8 cellular contexts compared by ENCODE assay signal in the genomic region with DNA sequence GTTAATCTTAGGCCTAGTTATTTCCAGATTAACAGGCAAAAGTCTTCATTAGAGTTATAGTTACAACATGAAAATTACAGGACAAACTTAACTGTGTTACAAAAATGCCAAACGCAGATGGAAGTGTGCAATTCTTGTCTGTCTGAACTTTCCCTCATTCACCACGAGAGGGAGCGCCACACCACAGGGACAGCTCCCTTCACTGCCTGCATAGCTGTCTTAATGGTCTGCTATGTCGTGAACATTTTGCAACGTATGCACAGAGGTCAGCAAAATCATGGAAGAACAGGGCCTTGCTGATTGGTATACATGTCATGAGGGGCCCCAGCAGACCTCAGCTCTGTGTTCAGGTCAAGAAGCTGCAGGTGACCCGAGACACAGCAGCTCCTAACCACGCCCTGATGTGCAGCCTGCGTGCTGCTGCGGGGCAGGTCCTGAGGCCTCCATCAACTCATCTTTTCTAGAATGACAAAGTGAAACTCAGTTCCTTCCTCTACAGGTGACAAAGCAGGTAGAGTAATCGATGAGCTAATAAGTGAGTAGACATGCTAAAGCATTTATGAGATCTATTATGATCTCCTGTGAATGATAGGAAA.
DNase-seq lines count a peak whose midpoint lies in the region; ATAC-seq lines count a peak whose summit lies in the region.

No MANE protein-coding gene starts in this region.

- peak; percentile 85 for ATAC-seq in HG03159 (IDR thresholded peaks at IDR 0.05; ENCODE audit: unreplicated experiment)
- peak; percentile 100 for ATAC-seq in left lobe of liver

- DNase-seq in activated gamma-delta T cell treated with Interleukin-2 at 50 U/mL for 16 hours (peak; percentile 36), activated gamma-delta T cell (lab: John Stamatoyannopoulos, UW) (no peak), NCI-H446 treated with DMSO at 0.1 percent for 48 hours (lab: John Stamatoyannopoulos, UW) (peak; percentile 47), cerebellum (ENCODE audit: low spot score) (peak; percentile 75), left lobe of liver (ENCODE audit: low spot score) (peak; percentile 70)
- peak; percentile 9 for DNase-seq in activated CD4-positive, alpha-beta T cell treated with anti-CD3 and anti-CD28 coated beads for 1 hour
- peak; percentile 32 to 34 for DNase-seq in stimulated activated CD4-positive, alpha-beta T cell treated with anti-CD3 and anti-CD28 coated beads, Interleukin-4, amount 100 ng/mL, for 48 hours (ENCODE audit: low read depth in 2 of 2)
